Comparison of ENCODE assay signal across 1 cellular context in the genomic region with DNA sequence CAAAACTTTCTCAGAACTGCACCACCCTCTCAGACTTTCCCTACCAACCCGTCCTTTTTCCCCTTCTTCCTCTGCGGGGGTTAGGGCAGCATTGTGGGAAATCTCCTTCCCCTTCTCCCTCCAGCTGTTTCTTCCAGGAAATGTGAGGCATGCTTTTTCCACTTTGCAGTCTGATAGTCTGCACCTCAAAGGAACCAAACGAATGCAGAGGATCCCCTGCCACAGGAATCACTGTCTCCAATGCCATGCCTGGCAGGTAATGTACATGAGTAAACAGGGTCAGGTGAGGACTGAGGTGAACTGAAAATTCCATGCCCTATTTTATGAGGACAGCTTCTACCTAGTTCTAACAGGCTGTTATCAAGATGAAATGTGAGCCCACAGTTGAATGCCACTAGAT.
TF ChIP-seq lines count a peak whose summit lies in the region.

No MANE protein-coding gene starts in this region.

TF ChIP-seq in WTC11, 78 proteins besides CTCF, POLR2A, EP300 and RAD21 (continued from another document):
- TF ChIP-seq MXD4 (CRISPR knock-in tag; IDR thresholded peaks at IDR 0.05; ENCODE audit: borderline replicate concordance) (no peak), GRHL2 (CRISPR knock-in tag; IDR thresholded peaks at IDR 0.05; ENCODE audit: insufficient replicate concordance, severe bottlenecking) (no peak), ZNF423 (CRISPR knock-in tag; IDR thresholded peaks at IDR 0.05) (no peak), ZNF121 (CRISPR knock-in tag; IDR thresholded peaks at IDR 0.05) (no peak)
- TF ChIP-seq, protein P1, sequence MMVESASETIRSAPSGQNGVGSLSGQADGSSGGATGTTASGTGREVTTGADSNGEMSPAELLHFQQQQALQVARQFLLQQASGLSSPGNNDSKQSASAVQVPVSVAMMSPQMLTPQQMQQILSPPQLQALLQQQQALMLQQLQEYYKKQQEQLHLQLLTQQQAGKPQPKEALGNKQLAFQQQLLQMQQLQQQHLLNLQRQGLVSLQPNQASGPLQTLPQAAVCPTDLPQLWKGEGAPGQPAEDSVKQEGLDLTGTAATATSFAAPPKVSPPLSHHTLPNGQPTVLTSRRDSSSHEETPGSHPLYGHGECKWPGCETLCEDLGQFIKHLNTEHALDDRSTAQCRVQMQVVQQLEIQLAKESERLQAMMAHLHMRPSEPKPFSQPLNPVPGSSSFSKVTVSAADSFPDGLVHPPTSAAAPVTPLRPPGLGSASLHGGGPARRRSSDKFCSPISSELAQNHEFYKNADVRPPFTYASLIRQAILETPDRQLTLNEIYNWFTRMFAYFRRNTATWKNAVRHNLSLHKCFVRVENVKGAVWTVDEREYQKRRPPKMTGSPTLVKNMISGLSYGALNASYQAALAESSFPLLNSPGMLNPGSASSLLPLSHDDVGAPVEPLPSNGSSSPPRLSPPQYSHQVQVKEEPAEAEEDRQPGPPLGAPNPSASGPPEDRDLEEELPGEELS (CRISPR knock-in tag; IDR thresholded peaks at IDR 0.05): no peak
- TF ChIP-seq, protein P2, sequence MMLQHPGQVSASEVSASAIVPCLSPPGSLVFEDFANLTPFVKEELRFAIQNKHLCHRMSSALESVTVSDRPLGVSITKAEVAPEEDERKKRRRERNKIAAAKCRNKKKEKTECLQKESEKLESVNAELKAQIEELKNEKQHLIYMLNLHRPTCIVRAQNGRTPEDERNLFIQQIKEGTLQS (CRISPR knock-in tag; conservative IDR thresholded peaks at IDR 0.05): no peak
TF ChIP-seq in WTC11: peak in this region for 0.
